Comparison of ENCODE assay signal across 13 cellular contexts in the genomic region with DNA sequence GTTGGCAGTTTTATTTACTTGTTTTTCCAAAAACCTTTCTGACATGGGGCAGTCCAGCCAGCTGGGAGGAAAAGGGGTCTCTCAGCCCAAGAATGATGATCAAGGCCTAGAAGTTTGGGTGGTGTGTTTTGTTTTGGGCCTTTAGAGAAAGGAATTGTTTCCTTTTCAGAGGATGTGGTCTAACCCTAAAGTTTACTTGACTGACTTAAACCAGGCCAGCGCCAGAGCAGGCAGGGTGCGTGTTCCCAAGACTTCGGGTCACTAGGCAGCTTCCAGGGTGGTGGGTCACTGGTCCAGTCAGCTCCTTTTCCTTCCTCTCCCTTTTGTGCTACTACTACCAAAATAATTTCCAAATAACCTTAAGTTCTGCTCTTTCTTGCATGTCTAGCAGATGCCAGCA. TPM values are rescaled to one million over a fixed set of nuclear protein-coding genes. Genes with fewer than 3 reads are reported as not detected.
DNase-seq lines count a peak whose midpoint lies in the region; ATAC-seq and TF ChIP-seq lines count a peak whose summit lies in the region.
"Had no signal": no experiment of that assay in that cellular context is flagged by ENCODE, and none has a peak within 500 bp of the region (broad histone marks: within the 10 kb centered on the region; RNA-seq: fewer than 3 reads in every experiment).

No MANE protein-coding gene starts in this region.

- no peak overlapping the region for H3K4me3 ChIP-seq in SK-N-SH (ENCODE audit: low read depth in 2 of 2, low read length in 1 of 2)
- H3K4me3 ChIP-seq in liver (ENCODE audit: low read depth in 1 of 3, low read length in 3 of 3), result no peak overlapping the region
- H3K4me3 ChIP-seq in suprapubic skin, result no peak overlapping the region
- H3K4me3 ChIP-seq: lung had no signal

- intact Hi-C loops in activated T-helper 2 cell treated with anti-CD3 and anti-CD28 coated beads, Interferon-gamma antibody, Interleukin-2, Interleukin-4, amounts not matched to agents 10 μg/mL and 5 μg/mL and 100 μg/mL, durations not matched to agents 14 hours and 24 hours and 36 hours (cut with micrococcal nuclease), result no loop called here

- DNase-seq in SK-N-SH, result no peak
- no peak for DNase-seq in activated T-helper 2 cell treated with anti-CD3 and anti-CD28 coated beads, Interferon-gamma antibody, Interleukin-2, Interleukin-4, amounts not matched to agents 10 μg/mL and 5 μg/mL and 100 μg/mL, durations not matched to agents 14 hours and 24 hours and 36 hours (ENCODE audit: low spot score)
- no peak for DNase-seq in suprapubic skin (ENCODE audit: low spot score in 2 of 2)
- DNase-seq: activated gamma-delta T cell, cortex of kidney, NCI-H446 had no signal

- H3F3A ChIP-seq in SK-N-SH (replicated peaks; ENCODE audit: insufficient read depth), result peaks cover 22% of the 10 kb centered on the region

- H3K4me2 ChIP-seq in SK-N-SH, result peak overlapping the region; percentile 53

- H2AFZ ChIP-seq in SK-N-SH (ENCODE audit: low read depth), result no peak overlapping the region

- H3K9ac ChIP-seq in SK-N-SH (no peak overlapping the region), liver (ENCODE audit: low read depth in 1 of 2, low read length in 2 of 2) (no peak overlapping the region)

- peaks cover 41% of the 10 kb centered on the region for H3K4me1 Mint-ChIP-seq in activated T-helper 2 cell treated with anti-CD3 and anti-CD28 coated beads, Interferon-gamma antibody, Interleukin-2, Interleukin-4, amounts not matched to agents 10 μg/mL and 5 μg/mL and 100 μg/mL, durations not matched to agents 14 hours and 24 hours and 36 hours (ENCODE audit: low read depth)

- H3K4me1 ChIP-seq in SK-N-SH (ENCODE audit: control insufficient read depth in 1 of 2, insufficient read depth in 2 of 2, low read depth in 1 of 2, low read length in 1 of 2) (peaks cover 28 to 55% of the 10 kb centered on the region in 2 experiments), liver (ENCODE audit: control insufficient read depth in 4 of 4, insufficient read depth in 4 of 4, low read length in 3 of 4) (peaks cover 10 to 78% (median 53%) of the 10 kb centered on the region in 4 donors), suprapubic skin (peaks cover 77% of the 10 kb centered on the region)

- peaks cover 51% of the 10 kb centered on the region for H4K20me1 ChIP-seq in SK-N-SH (ENCODE audit: insufficient read depth)

- no peaks in the 10 kb centered on the region for H3K27me3 Mint-ChIP-seq in activated T-helper 2 cell treated with anti-CD3 and anti-CD28 coated beads, Interferon-gamma antibody, Interleukin-2, Interleukin-4, amounts not matched to agents 10 μg/mL and 5 μg/mL and 100 μg/mL, durations not matched to agents 14 hours and 24 hours and 36 hours (ENCODE audit: low read depth)

- no peak for TF ChIP-seq EP300 in SK-N-SH (IDR thresholded peaks at IDR 0.05; ENCODE audit: borderline replicate concordance in 1 of 2, low read depth in 1 of 2, low read length in 1 of 2)
- no peak for TF ChIP-seq EP300 in suprapubic skin (IDR thresholded peaks at IDR 0.05)

- peak overlapping the region; percentile 85 to 93 for H3K27ac ChIP-seq in SK-N-SH (ENCODE audit: low read depth in 2 of 2, low read length in 1 of 2)
- peak overlapping the region; percentile 32 to 51 for H3K27ac ChIP-seq in liver (ENCODE audit: low read depth in 1 of 2, low read length in 2 of 2)
- peak overlapping the region; percentile 0 for H3K27ac ChIP-seq in suprapubic skin
- H3K27ac ChIP-seq: 22Rv1 had no signal

- TF ChIP-seq RAD21 in SK-N-SH (IDR thresholded peaks at IDR 0.05; ENCODE audit: low read length), result no peak
- no peak for TF ChIP-seq RAD21 in liver (IDR thresholded peaks at IDR 0.05)

- H3K9me3 Mint-ChIP-seq in activated T-helper 2 cell treated with anti-CD3 and anti-CD28 coated beads, Interferon-gamma antibody, Interleukin-2, Interleukin-4, amounts not matched to agents 10 μg/mL and 5 μg/mL and 100 μg/mL, durations not matched to agents 14 hours and 24 hours and 36 hours, result no peaks in the 10 kb centered on the region

- WGBS in SK-N-SH (ENCODE audit: low lambda C conversion rate), result 92% methylated on average over 3 of the region's 3 CpGs
- WGBS in liver, result 58% methylated on average over 3 of the region's 3 CpGs
- WGBS in suprapubic skin, result 73% methylated on average over 3 of the region's 3 CpGs

- POLR2A ChIA-PET in SK-N-SH (lab: Yijun Ruan, JAX), result no interaction called here

- H3K27me3 ChIP-seq in SK-N-SH (ENCODE audit: insufficient read depth) (no peaks in the 10 kb centered on the region), liver (ENCODE audit: control insufficient read depth in 4 of 4, insufficient read depth in 4 of 4, low read length in 3 of 4) (no peaks in the 10 kb centered on the region), suprapubic skin (no peaks in the 10 kb centered on the region)

- no peak for TF ChIP-seq POLR2A in suprapubic skin (IDR thresholded peaks at IDR 0.05)

- H3K9me2 ChIP-seq in SK-N-SH, result no peaks in the 10 kb centered on the region

- no peak for ATAC-seq in SK-N-SH treated with all-trans-retinoic acid at 6 μM for 48 hours
- no peak for ATAC-seq in HG02840 (IDR thresholded peaks at IDR 0.05; ENCODE audit: low FRiP score, unreplicated experiment)
- no peak for ATAC-seq in HG03108 (IDR thresholded peaks at IDR 0.05; ENCODE audit: unreplicated experiment)
- ATAC-seq in HG03280 (IDR thresholded peaks at IDR 0.05; ENCODE audit: unreplicated experiment), result no peak

- TF ChIP-seq CTCF in SK-N-SH (IDR thresholded peaks at IDR 0.05) (no peak), liver (IDR thresholded peaks at IDR 0.05; ENCODE audit: low read depth, low read length, missing input control) (no peak), suprapubic skin (IDR thresholded peaks at IDR 0.05) (no peak)

- peak overlapping the region; percentile 40 for H3K27ac Mint-ChIP-seq in activated T-helper 2 cell treated with anti-CD3 and anti-CD28 coated beads, Interferon-gamma antibody, Interleukin-2, Interleukin-4, amounts not matched to agents 10 μg/mL and 5 μg/mL and 100 μg/mL, durations not matched to agents 14 hours and 24 hours and 36 hours

- CTCF ChIA-PET in SK-N-SH (lab: Yijun Ruan, JAX), result interaction anchor here (1.4 to 3.5 kb wide), 4 partner anchors 155 to 167 kb away, joined by 3 to 16 read pairs (median 10); no protein-coding TSS in a partner anchor

- H3K9me3 ChIP-seq in SK-N-SH (no peaks in the 10 kb centered on the region), liver (ENCODE audit: control insufficient read depth in 4 of 4, low read length in 3 of 4) (no peaks in the 10 kb centered on the region), suprapubic skin (no peaks in the 10 kb centered on the region)

- peaks cover 4% of the 10 kb centered on the region for H3K36me3 Mint-ChIP-seq in activated T-helper 2 cell treated with anti-CD3 and anti-CD28 coated beads, Interferon-gamma antibody, Interleukin-2, Interleukin-4, amounts not matched to agents 10 μg/mL and 5 μg/mL and 100 μg/mL, durations not matched to agents 14 hours and 24 hours and 36 hours (ENCODE audit: low read depth)

- peak overlapping the region; percentile 13 for H3K4me3 Mint-ChIP-seq in activated T-helper 2 cell treated with anti-CD3 and anti-CD28 coated beads, Interferon-gamma antibody, Interleukin-2, Interleukin-4, amounts not matched to agents 10 μg/mL and 5 μg/mL and 100 μg/mL, durations not matched to agents 14 hours and 24 hours and 36 hours (ENCODE audit: low read depth)

- H3K36me3 ChIP-seq in SK-N-SH (replicated peaks in 1 of 2; ENCODE audit: control insufficient read depth in 1 of 2, insufficient read depth in 2 of 2, low read length in 1 of 2), result peaks cover 0 to 7% of the 10 kb centered on the region in 2 experiments
- no peaks in the 10 kb centered on the region for H3K36me3 ChIP-seq in liver (ENCODE audit: control insufficient read depth in 4 of 4, insufficient read depth in 3 of 4, low read depth in 1 of 4, low read length in 3 of 4)
- no peaks in the 10 kb centered on the region for H3K36me3 ChIP-seq in suprapubic skin

- H3K79me2 ChIP-seq in SK-N-SH (ENCODE audit: insufficient read depth), result peaks cover 99% of the 10 kb centered on the region

TF ChIP-seq in SK-N-SH, 30 proteins besides CTCF, POLR2A, EP300 and RAD21 (continues in another document):
- TF ChIP-seq NRF1 (IDR thresholded peaks at IDR 0.05; ENCODE audit: low read depth, low read length) (no peak), CHD2 (IDR thresholded peaks at IDR 0.05; ENCODE audit: low read length, partially characterized antibody) (no peak), JUND (IDR thresholded peaks at IDR 0.05) (no peak)

TF ChIP-seq in SK-N-SH treated with all-trans-retinoic acid at 6 μM for 48 hours, 23 proteins besides CTCF, POLR2A, EP300 and RAD21 (continues in another document):
- TF ChIP-seq ZNF70 (CRISPR knock-in tag; IDR thresholded peaks at IDR 0.05), result no peak
- no peak for TF ChIP-seq RARB (CRISPR knock-in tag; IDR thresholded peaks at IDR 0.05)

TF ChIP-seq in liver, 16 proteins besides CTCF, POLR2A, EP300 and RAD21:
- TF ChIP-seq NR2F2 (IDR thresholded peaks at IDR 0.05) (peak; percentile 83), EGR1 (IDR thresholded peaks at IDR 0.05; ENCODE audit: low read depth in 2 of 2) (no peak)
TF ChIP-seq in liver: peak in this region for 1.

RNA-seq across cellular contexts. Expression of gene FLNB, which starts 4.9 kb away (rescaled TPM):
- polyA plus RNA-seq in SK-N-SH (2012; rRNA removed), result 115 and 127 TPM in 2 replicates
- 44.1 and 52.4 TPM in 2 replicates for polyA plus RNA-seq in SK-N-SH (2012; cell fraction: cytosol; rRNA removed)
- 397 and 536 TPM in 2 replicates for polyA plus RNA-seq in SK-N-SH (2012; cell fraction: nucleus; rRNA removed)
- 34.8 and 35.6 TPM in 2 replicates for total RNA-seq in activated T-helper 2 cell treated with anti-CD3 and anti-CD28 coated beads, Interferon-gamma antibody, Interleukin-2, Interleukin-4, amounts not matched to agents 10 μg/mL and 5 μg/mL and 100 μg/mL, durations not matched to agents 14 hours and 24 hours and 36 hours
- 100 to 1,000 TPM in 1 of 2 donors, 10 to 100 TPM in 1; 53.8 to 124 TPM for total RNA-seq in liver
- polyA plus RNA-seq in liver, result 10 to 100 TPM; 22.9 to 34.7 TPM
- total RNA-seq in suprapubic skin, result 100 to 1,000 TPM; 143 to 186 (median 150) TPM

Comparison
In these comparisons a context has a peak if more than half of its experiments do, and no peak if none do; other contexts are left out.
1. H3K27ac ChIP-seq: peak in every context shown above with its lines; median percentile 89 in SK-N-SH; 42 in liver; 0 in suprapubic skin.